In genomic region chr7:99104631-99105030, GRCh38 we compare ENCODE assay signal across 16 cellular contexts.
"Had no signal": no experiment of that assay in that cellular context is flagged by ENCODE, and none has a peak within 500 bp of the region (broad histone marks: within the 10 kb centered on the region; RNA-seq: fewer than 3 reads in every experiment).

No MANE protein-coding gene starts in this region.

- H3K9me3 ChIP-seq: right lobe of liver, stomach, thyroid gland had no signal

- H3K4me3 ChIP-seq: cardiac muscle cell, right lobe of liver, smooth muscle cell, stomach, thyroid gland had no signal

- DNase-seq: activated CD4-positive, alpha-beta T cell treated with anti-CD3 and anti-CD28 coated beads for 4 hours; activated CD8-positive, alpha-beta memory T cell treated with anti-CD3 and anti-CD28 coated beads, Interleukin-2, amount 50 U/mL, for 48 hours; anterior cingulate cortex; foreskin fibroblast; kidney glomerular epithelial cell; mesenchymal stem cell; naive thymus-derived CD8-positive, alpha-beta T cell; nucleus accumbens; right lobe of liver; stomach; T-helper 2 cell; thyroid gland had no signal

- ATAC-seq: naive thymus-derived CD8-positive, alpha-beta T cell; right lobe of liver; WTC11 had no signal

- H3K9me3 Mint-ChIP-seq: WTC11 had no signal

- H3K27ac Mint-ChIP-seq: naive thymus-derived CD8-positive, alpha-beta T cell; progenitor cell of endocrine pancreas; WTC11 had no signal

- H3K36me3 ChIP-seq: cardiac muscle cell, right lobe of liver, stomach, thyroid gland had no signal

- H3K4me3 Mint-ChIP-seq: naive thymus-derived CD8-positive, alpha-beta T cell; WTC11 had no signal

- H3K27ac ChIP-seq: cardiac muscle cell, thyroid gland had no signal

- H3K27me3 ChIP-seq: cardiac muscle cell, right lobe of liver, stomach, thyroid gland had no signal
